ENCODE assay signal across 1 cellular context in genomic region chr3:123143669-123144411, GRCh38.
TF ChIP-seq lines count a peak whose summit lies in the region.

No MANE protein-coding gene starts in this region.

TF ChIP-seq in HEK293, 187 proteins besides CTCF, POLR2A, EP300 and RAD21 (continued from another document and continues in another):
- TF ChIP-seq ZBTB26 (tag by site-specific recombination; optimal IDR thresholded peaks at IDR 0.05), result no peak
- TF ChIP-seq FEZF1 (tag by site-specific recombination; IDR thresholded peaks at IDR 0.05), result peak; percentile 37; the same call in 1 of the 2 replicates
- peak; percentile 89 for TF ChIP-seq ZIC2 (tag by site-specific recombination; IDR thresholded peaks at IDR 0.05)
- no peak for TF ChIP-seq ZNF16 (tag by site-specific recombination; IDR thresholded peaks at IDR 0.05; ENCODE audit: low read depth)
- no peak for TF ChIP-seq ATF2 (tag by site-specific recombination; IDR thresholded peaks at IDR 0.05; ENCODE audit: low read depth)
- TF ChIP-seq ZNF645 (tag by site-specific recombination; IDR thresholded peaks at IDR 0.05), result no peak
- 0 out of 2 replicates have a peak, but pooled peaks have one; percentile 25 for TF ChIP-seq EGR2 (tag by site-specific recombination; IDR thresholded peaks at IDR 0.05; ENCODE audit: low read depth)
- TF ChIP-seq ZNF157 (tag by site-specific recombination; IDR thresholded peaks at IDR 0.05), result no peak
- TF ChIP-seq ZNF341 (tag by site-specific recombination; IDR thresholded peaks at IDR 0.05; ENCODE audit: low read depth), result no peak
- no peak for TF ChIP-seq ZBTB11 (tag by site-specific recombination; conservative IDR thresholded peaks at IDR 0.05; ENCODE audit: low read depth)
- TF ChIP-seq ZBTB6 (tag by site-specific recombination; IDR thresholded peaks at IDR 0.05), result no peak
- TF ChIP-seq BCL6B (tag by site-specific recombination; IDR thresholded peaks at IDR 0.05), result no peak
- no peak for TF ChIP-seq ZNF626 (tag by site-specific recombination; IDR thresholded peaks at IDR 0.05)
- no peak for TF ChIP-seq ZNF426 (tag by site-specific recombination; IDR thresholded peaks at IDR 0.05)
- TF ChIP-seq ZNF600 (tag by site-specific recombination; IDR thresholded peaks at IDR 0.05), result no peak
- TF ChIP-seq RBAK (tag by site-specific recombination; IDR thresholded peaks at IDR 0.05), result no peak
- TF ChIP-seq ZNF148 (tag by site-specific recombination; IDR thresholded peaks at IDR 0.05; ENCODE audit: borderline replicate concordance), result no peak
- no peak for TF ChIP-seq ZNF184 (tag by site-specific recombination; IDR thresholded peaks at IDR 0.05)
- TF ChIP-seq ZNF37A (tag by site-specific recombination; IDR thresholded peaks at IDR 0.05), result no peak
- no peak for TF ChIP-seq ZNF76 (tag by site-specific recombination; IDR thresholded peaks at IDR 0.05; ENCODE audit: borderline replicate concordance, low read depth)
- TF ChIP-seq PBX3 (CRISPR knock-in tag; IDR thresholded peaks at IDR 0.05), result no peak
- TF ChIP-seq ZSCAN16 (tag by site-specific recombination; IDR thresholded peaks at IDR 0.05), result no peak
- peak; percentile 100 for TF ChIP-seq GLIS1 (tag by site-specific recombination; IDR thresholded peaks at IDR 0.05)
- TF ChIP-seq TRIM28 (IDR thresholded peaks at IDR 0.05; ENCODE audit: borderline replicate concordance, low read length), result no peak
- TF ChIP-seq ZNF423 (tag by site-specific recombination; IDR thresholded peaks at IDR 0.05), result peak; percentile 84
- no peak for TF ChIP-seq ZNF521 (tag by site-specific recombination; IDR thresholded peaks at IDR 0.05)
- TF ChIP-seq ZNF404 (tag by site-specific recombination; IDR thresholded peaks at IDR 0.05), result no peak
- no peak for TF ChIP-seq ZNF677 (tag by site-specific recombination; IDR thresholded peaks at IDR 0.05)
- no peak for TF ChIP-seq ZNF514 (tag by site-specific recombination; IDR thresholded peaks at IDR 0.05)
- TF ChIP-seq ZSCAN5A (tag by site-specific recombination; IDR thresholded peaks at IDR 0.05), result no peak
- TF ChIP-seq GFI1B (tag by site-specific recombination; IDR thresholded peaks at IDR 0.05), result no peak
- TF ChIP-seq ZNF132 (tag by site-specific recombination; IDR thresholded peaks at IDR 0.05; ENCODE audit: borderline replicate concordance), result no peak
- TF ChIP-seq ZNF837 (tag by site-specific recombination; IDR thresholded peaks at IDR 0.05), result no peak
- no peak for TF ChIP-seq ZNF274 (IDR thresholded peaks at IDR 0.05; ENCODE audit: low read length)
- TF ChIP-seq ZNF274 (tag by site-specific recombination; IDR thresholded peaks at IDR 0.05; ENCODE audit: borderline replicate concordance), result no peak
- TF ChIP-seq PRDM10 (tag by site-specific recombination; IDR thresholded peaks at IDR 0.05), result 0 out of 2 replicates have a peak, but pooled peaks have one; percentile 23
